In the genomic region with DNA sequence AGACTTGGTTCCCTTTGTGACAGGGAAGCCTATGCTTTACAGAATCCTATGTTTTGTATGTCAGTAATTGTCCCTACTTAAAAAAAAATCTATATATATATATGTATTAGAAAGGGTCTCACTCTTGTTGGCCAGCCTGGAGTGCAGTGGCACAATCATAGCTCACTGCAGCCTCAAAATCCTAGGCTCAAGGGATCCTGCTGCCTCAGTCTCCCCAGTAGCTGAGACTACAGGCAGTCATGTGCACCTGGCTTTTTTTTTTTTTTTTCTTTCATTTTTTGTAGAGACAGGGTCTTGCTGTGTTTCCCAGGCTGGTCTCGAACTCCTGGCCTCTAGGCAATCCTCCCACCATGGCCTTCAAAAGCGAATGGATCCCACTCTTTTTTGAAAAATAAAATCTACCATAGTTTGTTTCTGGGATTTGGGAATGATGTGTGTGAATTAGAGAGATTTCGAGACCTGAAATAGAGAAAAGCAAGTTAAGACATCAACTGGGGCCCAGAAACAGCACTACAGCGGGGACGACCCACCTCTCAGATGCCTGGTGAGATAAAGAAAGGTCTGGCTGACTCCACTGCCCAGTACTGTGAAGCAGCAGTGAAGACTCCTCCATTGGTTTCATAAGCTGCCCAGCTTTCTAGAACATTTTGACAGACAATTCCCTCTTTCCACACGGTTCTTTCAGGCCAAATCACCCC, we compare ENCODE assay signal across 8 cellular contexts. TPM values are rescaled to one million over a fixed set of nuclear protein-coding genes. Genes with fewer than 3 reads are reported as not detected.
DNase-seq lines count a peak whose midpoint lies in the region; ATAC-seq, FAIRE-seq and TF ChIP-seq lines count a peak whose summit lies in the region.

No MANE protein-coding gene starts in this region.

- H2AFZ ChIP-seq in K562 (ENCODE audit: low read depth, low read length): no peak overlapping the region

- peaks cover 49 to 67% of the 10 kb centered on the region in 2 experiments for H3K4me1 ChIP-seq in K562 (replicated peaks in 1 of 2; ENCODE audit: control insufficient read depth in 2 of 2, insufficient read depth in 2 of 2, low read length in 2 of 2)
- peaks cover 55% of the 10 kb centered on the region for H3K4me1 ChIP-seq in mesodermal cell (ENCODE audit: control insufficient read depth, insufficient read depth, low read length, poor library complexity, severe bottlenecking)
- peaks cover 0 to 7% of the 10 kb centered on the region in 2 donors for H3K4me1 ChIP-seq in uterus

- H3K9ac ChIP-seq in K562 (ENCODE audit: insufficient read depth in 1 of 2, low read depth in 2 of 2, low read length in 2 of 2): peak overlapping the region; percentile 94 to 98

- WGBS in K562 (ENCODE audit: insufficient coverage, low coverage, missing lambda C conversion rate): 10% methylated on average over 4 of the region's 6 CpGs
- WGBS in mesodermal cell (ENCODE audit: insufficient coverage in 2 of 2), 2 experiments: 50 to 67% methylated on average over 3 of the region's 6 CpGs

- peaks cover 29% of the 10 kb centered on the region for H3K36me3 ChIP-seq in K562 (ENCODE audit: control insufficient read depth, insufficient read depth, low read length)
- H3K36me3 ChIP-seq in mesodermal cell (ENCODE audit: control insufficient read depth, insufficient read depth, low read length): peaks cover 24% of the 10 kb centered on the region
- H3K36me3 ChIP-seq in uterus: no peaks in the 10 kb centered on the region

- peak overlapping the region; percentile 98 for H3K27ac ChIP-seq in K562 (ENCODE audit: extremely low read depth, low read depth, low read length)
- peak overlapping the region; percentile 99 for H3K27ac ChIP-seq in mesodermal cell (ENCODE audit: low read depth, low read length, severe bottlenecking)
- H3K27ac ChIP-seq in uterus: peak overlapping the region; percentile 98 to 99

- H4K20me1 ChIP-seq in K562 (replicated peaks; ENCODE audit: control insufficient read depth, insufficient read depth, low read length): peaks cover 29% of the 10 kb centered on the region

- no TSS peak for BruUV-seq in K562 (replicated peaks; lab: Mats Ljungman, UMichigan)

- CTCF ChIA-PET in K562 (lab: Yijun Ruan, JAX; ENCODE audit: low intra/inter-chr PET ratio): no interaction called here

- no peak for TF ChIP-seq RAD21 in K562 (CRISPR knock-in tag; conservative IDR thresholded peaks at IDR 0.05 in 1 of 2, IDR thresholded peaks at IDR 0.05 in 1 of 2)

- TF ChIP-seq CTCF in K562 (IDR thresholded peaks at IDR 0.05 in 2 of 3, conservative IDR thresholded peaks at IDR 0.05 in 1 of 3; ENCODE audit: insufficient read depth in 2 of 3, low read depth in 1 of 3, low read length in 3 of 3): no peak
- TF ChIP-seq CTCF in uterus (IDR thresholded peaks at IDR 0.05): no peak
- no peak for TF ChIP-seq CTCF in GM13977 (IDR thresholded peaks at IDR 0.05; ENCODE audit: extremely low read depth, insufficient read depth, missing control alignments)

- H3K4me3 ChIP-seq in K562 (peak overlapping the region; percentile 79; the same call in 1 of the 2 replicates), mesodermal cell (ENCODE audit: extremely low read depth, insufficient read depth, low read length, poor library complexity, severe bottlenecking) (peak overlapping the region; percentile 93), uterus (peak overlapping the region; percentile 76 to 91)

- intact Hi-C loops in Right ventricle myocardium superior (cut with DNase I): no loop called here
- intact Hi-C loops in cardiac septum (cut with DNase I): no loop called here
- intact Hi-C loops in K562 (cut with micrococcal nuclease): no loop called here
- intact Hi-C loops in uterus (cut with DNase I; ENCODE audit: low total_unique reads): no loop called here

- peaks cover 91% of the 10 kb centered on the region for H3K79me2 ChIP-seq in K562 (ENCODE audit: control insufficient read depth, insufficient read depth, low read length)

- no peak for ATAC-seq in Right ventricle myocardium superior (ENCODE audit: poor library complexity)
- no peak for ATAC-seq in K562
- no peak for ATAC-seq in HG03196 (IDR thresholded peaks at IDR 0.05; ENCODE audit: unreplicated experiment)

- peak; percentile 30 for DNase-seq in Right ventricle myocardium superior
- no peak for DNase-seq in cardiac septum (ENCODE audit: low spot score)
- DNase-seq in K562 (ENCODE audit: extremely low read depth in 1 of 4, low spot score in 3 of 4): peak in 1 of 4 experiments; percentile 40
- DNase-seq in uterus: peak in 1 of 2 donors; percentile 13
- no peak for DNase-seq in stimulated activated CD8-positive, alpha-beta memory T cell treated with anti-CD3 and anti-CD28 coated beads, Interleukin-4, amount 100 ng/mL, for 48 hours
- DNase-seq in GM13977 (ENCODE audit: low spot score): no peak

- in situ Hi-C loops in K562 (cut with MboI) (no loop called here), GM13977 (cut with MboI; ENCODE audit: low pct_unique_long_range_greater_than_20kb, low sequenced_read_pairs, unreplicated experiment) (loop anchor here (10.0 kb wide), 1 partner anchor 64 kb away; no protein-coding TSS in a partner anchor)

- peak overlapping the region; percentile 91 for H3K4me2 ChIP-seq in K562 (ENCODE audit: insufficient read depth, low read length)

- TF ChIP-seq EP300 in K562 (IDR thresholded peaks at IDR 0.05; ENCODE audit: low read length): no peak

- POLR2A ChIA-PET in K562 (lab: Yijun Ruan, JAX): interaction anchor here (0.5 to 17.3 kb wide), 21 partner anchors 8 to 543 kb away, joined by 3 to 1349 read pairs (median 4); a partner anchor contains a TSS

- H3K9me3 ChIP-seq in K562 (replicated peaks; ENCODE audit: control insufficient read depth, insufficient read depth, low read depth, low read length) (no peaks in the 10 kb centered on the region), mesodermal cell (ENCODE audit: control insufficient read depth, low read length) (no peaks in the 10 kb centered on the region), uterus (no peaks in the 10 kb centered on the region)

- FAIRE-seq in K562 (lab: Jason Lieb, UNC): no peak

- TF ChIP-seq POLR2A in K562 (conservative IDR thresholded peaks at IDR 0.05): no peak
- no peak for TF ChIP-seq POLR2A in uterus (IDR thresholded peaks at IDR 0.05)

- no peaks in the 10 kb centered on the region for H3K9me1 ChIP-seq in K562 (ENCODE audit: control insufficient read depth, insufficient read depth, low read length)

- H3K27me3 ChIP-seq in K562 (ENCODE audit: control insufficient read depth in 2 of 2, insufficient read depth in 2 of 2, low read length in 2 of 2): no peaks in the 10 kb centered on the region
- H3K27me3 ChIP-seq in uterus: no peaks in the 10 kb centered on the region

RNA-seq across cellular contexts. Expression of a gene that starts 1.9 kb away (rescaled TPM):
- total RNA-seq in Right ventricle myocardium superior: 451 TPM
- total RNA-seq in cardiac septum: 668 TPM
- 684 and 1,510 TPM in 2 replicates for total RNA-seq in K562 (2011; cell fraction: chromatin; rRNA removed; ENCODE audit: low replicate concordance)
- 291 and 321 TPM in 2 replicates for total RNA-seq in K562 (2011; cell fraction: nucleolus; rRNA removed)
- total RNA-seq in K562 (2011; cell fraction: nucleoplasm; rRNA removed): 737 and 1,283 TPM in 2 replicates
- total RNA-seq in K562 (2014; rRNA removed): 15.2 and 20.1 TPM in 2 replicates
- total RNA-seq in K562 (2014; rRNA removed; fragmentation: Illumina TruSeq; extraction: Trizol): 62.8 and 76.9 TPM in 2 replicates
- 26.3 and 31.5 TPM in 2 replicates for total RNA-seq in K562 (2015; rRNA removed; fragmentation: Illumina TruSeq; extraction: Trizol)
- 129 and 208 TPM in 2 replicates for total RNA-seq in K562 (2021)
- 56.2 and 171 TPM in 2 replicates for polyA plus RNA-seq in K562 (2011; rRNA removed)
- 45.5 and 49.2 TPM in 2 replicates for polyA plus RNA-seq in K562 (2011; cell fraction: cytosol; rRNA removed)
- 234 and 651 TPM in 2 replicates for polyA plus RNA-seq in K562 (2011; cell fraction: nucleus; rRNA removed)
- polyA plus RNA-seq in K562 (2012): 312 and 328 TPM in 2 replicates
- polyA plus RNA-seq in K562 (2014; fragmentation: Illumina TruSeq; extraction: Trizol): 137 and 146 TPM in 2 replicates
- 10 to 100 TPM; 22.8 to 30.1 TPM for polyA plus RNA-seq in K562 (2014; fragmentation: Nextera tagmentation; extraction: Ambion mirVana)
- 382 and 389 TPM in 2 replicates for polyA plus RNA-seq in K562 (2014; rRNA removed)
- polyA minus RNA-seq in K562 (2011; rRNA and poly(A)+ RNA removed): 92.6 and 137 TPM in 2 replicates
- polyA minus RNA-seq in K562 (2011; cell fraction: cytosol; rRNA and poly(A)+ RNA removed): 19.9 and 35.6 TPM in 2 replicates
- polyA minus RNA-seq in K562 (2011; cell fraction: nucleus; rRNA and poly(A)+ RNA removed): 168 and 220 TPM in 2 replicates
- polyA plus RNA-seq in mesodermal cell (2013, experiment 1 of 2): 32.4 TPM
- polyA plus RNA-seq in mesodermal cell (2013, experiment 2 of 2): 28.8 TPM
- total RNA-seq in uterus: 100 to 1,000 TPM in 3 of 4 donors, 10 to 100 TPM in 1; 33.6 to 932 (median 120) TPM

RNA-seq across cellular contexts. Expression of a gene that starts 34.2 kb away (rescaled TPM):
- 8.6 TPM for total RNA-seq in Right ventricle myocardium superior
- 14.4 TPM for total RNA-seq in cardiac septum
- 28.5 and 83.6 TPM in 2 replicates for total RNA-seq in K562 (2011; cell fraction: chromatin; rRNA removed; ENCODE audit: low replicate concordance)
- 89.6 and 96.9 TPM in 2 replicates for total RNA-seq in K562 (2011; cell fraction: nucleolus; rRNA removed)
- total RNA-seq in K562 (2011; cell fraction: nucleoplasm; rRNA removed): 32.8 and 36.5 TPM in 2 replicates
- total RNA-seq in K562 (2014; rRNA removed): 34.6 and 46.5 TPM in 2 replicates
- total RNA-seq in K562 (2014; rRNA removed; fragmentation: Illumina TruSeq; extraction: Trizol): 6.2 and 8.6 TPM in 2 replicates
- 15.0 and 15.8 TPM in 2 replicates for total RNA-seq in K562 (2015; rRNA removed; fragmentation: Illumina TruSeq; extraction: Trizol)
- total RNA-seq in K562 (2021): 44.2 and 54.5 TPM in 2 replicates
- polyA plus RNA-seq in K562 (2011; rRNA removed): 16.0 and 19.9 TPM in 2 replicates
- 24.0 and 43.0 TPM in 2 replicates for polyA plus RNA-seq in K562 (2011; cell fraction: cytosol; rRNA removed)
- polyA plus RNA-seq in K562 (2011; cell fraction: nucleus; rRNA removed): 25.1 and 46.6 TPM in 2 replicates
- polyA plus RNA-seq in K562 (2012): 21.4 and 22.5 TPM in 2 replicates
- polyA plus RNA-seq in K562 (2014; fragmentation: Illumina TruSeq; extraction: Trizol): 12.0 and 19.4 TPM in 2 replicates
- polyA plus RNA-seq in K562 (2014; fragmentation: Nextera tagmentation; extraction: Ambion mirVana): 1 to 10 TPM; 4.5 to 5.0 TPM
- 33.4 and 41.7 TPM in 2 replicates for polyA plus RNA-seq in K562 (2014; rRNA removed)
- polyA minus RNA-seq in K562 (2011; rRNA and poly(A)+ RNA removed): 8.4 and 13.5 TPM in 2 replicates
- polyA minus RNA-seq in K562 (2011; cell fraction: cytosol; rRNA and poly(A)+ RNA removed): 21.0 and 21.1 TPM in 2 replicates
- 28.1 and 34.6 TPM in 2 replicates for polyA minus RNA-seq in K562 (2011; cell fraction: nucleus; rRNA and poly(A)+ RNA removed)
- polyA plus RNA-seq in mesodermal cell (2013, experiment 1 of 2): 58.2 TPM
- polyA plus RNA-seq in mesodermal cell (2013, experiment 2 of 2): 48.4 TPM
- 100 to 1,000 TPM in 1 of 4 donors, 10 to 100 TPM in 3; 15.9 to 160 (median 41.5) TPM for total RNA-seq in uterus

RNA-seq across cellular contexts. Expression of a gene that starts 38.2 kb away (rescaled TPM):
- 5.3 TPM for total RNA-seq in Right ventricle myocardium superior
- 10.5 TPM for total RNA-seq in cardiac septum
- 2.5 and 2.9 TPM in 2 replicates for total RNA-seq in K562 (2011; cell fraction: chromatin; rRNA removed; ENCODE audit: low replicate concordance)
- total RNA-seq in K562 (2011; cell fraction: nucleolus; rRNA removed): 2.7 and 3.6 TPM in 2 replicates
- 2.3 and 2.7 TPM in 2 replicates for total RNA-seq in K562 (2011; cell fraction: nucleoplasm; rRNA removed)
- 0.82 and 2.3 TPM in 2 replicates for total RNA-seq in K562 (2014; rRNA removed)
- total RNA-seq in K562 (2014; rRNA removed; fragmentation: Illumina TruSeq; extraction: Trizol): 0.55 and 0.57 TPM in 2 replicates
- 0.40 and 0.45 TPM in 2 replicates for total RNA-seq in K562 (2015; rRNA removed; fragmentation: Illumina TruSeq; extraction: Trizol)
- total RNA-seq in K562 (2021): 0.92 and 2.2 TPM in 2 replicates
- 0.61 and 0.81 TPM in 2 replicates for polyA plus RNA-seq in K562 (2011; rRNA removed)
- 0.49 and 0.85 TPM in 2 replicates for polyA plus RNA-seq in K562 (2011; cell fraction: cytosol; rRNA removed)
- polyA plus RNA-seq in K562 (2011; cell fraction: nucleus; rRNA removed): 1.2 and 3.9 TPM in 2 replicates
- 1.3 and 1.4 TPM in 2 replicates for polyA plus RNA-seq in K562 (2012)
- 0.51 and 0.68 TPM in 2 replicates for polyA plus RNA-seq in K562 (2014; fragmentation: Illumina TruSeq; extraction: Trizol)
- under 1 TPM; 0.15 to 0.34 TPM for polyA plus RNA-seq in K562 (2014; fragmentation: Nextera tagmentation; extraction: Ambion mirVana)
- 0.93 and 1.1 TPM in 2 replicates for polyA plus RNA-seq in K562 (2014; rRNA removed)
- 0.35 and 0.42 TPM in 2 replicates for polyA minus RNA-seq in K562 (2011; rRNA and poly(A)+ RNA removed)
- 0.76 and 0.91 TPM in 2 replicates for polyA minus RNA-seq in K562 (2011; cell fraction: cytosol; rRNA and poly(A)+ RNA removed)
- polyA minus RNA-seq in K562 (2011; cell fraction: nucleus; rRNA and poly(A)+ RNA removed): 0.40 and 0.56 TPM in 2 replicates
- 2.9 TPM for polyA plus RNA-seq in mesodermal cell (2013, experiment 1 of 2)
- 2.6 TPM for polyA plus RNA-seq in mesodermal cell (2013, experiment 2 of 2)
- total RNA-seq in uterus: 1 to 10 TPM in 2 of 4 donors, under 1 TPM in 1, not detected in 1; 0.29 to 5.9 (median 5.3) TPM
